In the genomic region with DNA sequence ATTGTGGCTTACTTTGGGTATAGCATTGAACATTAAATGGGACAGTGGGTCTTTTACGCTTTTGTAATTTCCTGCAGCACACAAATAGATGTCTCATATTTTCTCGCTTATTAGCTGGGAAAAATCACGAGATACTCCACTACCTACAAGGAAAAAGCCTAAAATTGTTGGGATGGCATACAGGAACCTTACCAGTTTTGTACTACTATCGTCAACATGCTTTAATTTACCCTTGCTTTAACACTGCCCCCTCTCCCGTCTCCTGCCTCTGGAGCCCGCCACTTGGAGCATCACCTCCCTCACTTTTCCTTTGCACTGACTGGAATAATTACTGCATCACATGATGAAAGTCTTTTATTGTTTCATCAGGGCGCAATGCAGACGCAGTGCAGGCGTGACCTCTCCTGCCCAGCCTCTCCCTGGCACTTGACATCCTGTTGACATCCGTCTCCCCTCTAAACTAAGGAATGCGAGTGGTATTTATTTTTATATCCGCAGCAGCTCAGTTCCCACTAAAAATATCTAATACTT, we compare ENCODE assay signal across 8 cellular contexts. TPM values are rescaled to one million over a fixed set of nuclear protein-coding genes. Genes with fewer than 3 reads are reported as not detected.
A peak's percentile ranks its signal among the peaks of the same experiment; 100 is the strongest.
DNase-seq lines count a peak whose midpoint lies in the region; ATAC-seq lines count a peak whose summit lies in the region.

No MANE protein-coding gene starts in this region.

- H3K27me3 ChIP-seq in ACC112 (ENCODE audit: insufficient read depth, low read length) (no peaks in the 10 kb centered on the region), GM23248 (replicated peaks; ENCODE audit: insufficient read depth) (no peaks in the 10 kb centered on the region), mucosa of rectum (ENCODE audit: control insufficient read depth in 2 of 2, insufficient read depth in 2 of 2, low read length in 2 of 2) (no peaks in the 10 kb centered on the region)

- H4K20me1 ChIP-seq in GM23248 (ENCODE audit: insufficient read depth), result peaks cover 7% of the 10 kb centered on the region

- H3K27ac ChIP-seq in ACC112 (ENCODE audit: low read depth, low read length) (peak overlapping the region; percentile 95), GM23248 (peak overlapping the region; percentile 100), mucosa of rectum (ENCODE audit: low read depth in 2 of 2, low read length in 2 of 2) (peak overlapping the region; percentile 99 to 100)

- DNase-seq in GM23248, result peak; percentile 83
- peak; percentile 84 for DNase-seq in NCI-H345 (lab: John Stamatoyannopoulos, UW)
- DNase-seq in activated T-cell treated with anti-CD3 and anti-CD28 coated beads for 4 hours, result peak; percentile 4
- DNase-seq in fibroblast of gingiva (ENCODE audit: low read depth), result peak; percentile 84
- DNase-seq in superior temporal gyrus (ENCODE audit: extremely low spot score), result peak; percentile 87

- H3K4me3 ChIP-seq in ACC112 (ENCODE audit: low read depth, low read length) (peak overlapping the region; percentile 99), GM23248 (peak overlapping the region; percentile 84), mucosa of rectum (ENCODE audit: low read length in 2 of 2) (peak overlapping the region; percentile 81 to 96)

- WGBS in GM23248 (ENCODE audit: low coverage in 1 of 2, low lambda C conversion rate in 2 of 2, missing lambda C conversion rate in 2 of 2), 2 experiments, result 3 to 5% methylated on average over 12 of the region's 12 CpGs

- H3K36me3 ChIP-seq in ACC112 (ENCODE audit: insufficient read depth, low read length) (peaks cover 10% of the 10 kb centered on the region; the same call in 1 of the 2 replicates), GM23248 (ENCODE audit: low read depth) (peaks cover 13% of the 10 kb centered on the region), mucosa of rectum (ENCODE audit: control insufficient read depth in 2 of 2, insufficient read depth in 2 of 2, low read length in 2 of 2) (peaks cover 7 to 10% of the 10 kb centered on the region in 2 donors)

- peak overlapping the region; percentile 99 for H3K9ac ChIP-seq in GM23248
- peak overlapping the region; percentile 89 to 96 for H3K9ac ChIP-seq in mucosa of rectum (ENCODE audit: low read depth in 1 of 2, low read length in 2 of 2)

- peaks cover 35% of the 10 kb centered on the region for H3K79me2 ChIP-seq in ACC112 (ENCODE audit: control insufficient read depth, insufficient read depth, low read length, unreplicated experiment)
- H3K79me2 ChIP-seq in GM23248 (ENCODE audit: insufficient read depth), result peaks cover 39% of the 10 kb centered on the region

- H3K4me1 ChIP-seq in ACC112 (ENCODE audit: control insufficient read depth, insufficient read depth, low read length, unreplicated experiment) (peaks cover 5% of the 10 kb centered on the region), GM23248 (ENCODE audit: insufficient read depth) (peaks cover 17% of the 10 kb centered on the region), mucosa of rectum (ENCODE audit: control insufficient read depth in 2 of 2, insufficient read depth in 2 of 2, low read length in 2 of 2) (peaks cover 16 to 17% of the 10 kb centered on the region in 2 donors)

- H3F3A ChIP-seq in GM23248 (ENCODE audit: insufficient read depth), result peaks cover 13% of the 10 kb centered on the region

- H3K9me3 ChIP-seq in GM23248 (ENCODE audit: low read depth), result no peaks in the 10 kb centered on the region
- no peaks in the 10 kb centered on the region for H3K9me3 ChIP-seq in mucosa of rectum (ENCODE audit: control insufficient read depth in 2 of 2, low read length in 2 of 2)

- no peaks in the 10 kb centered on the region for H3K9me2 ChIP-seq in GM23248 (ENCODE audit: insufficient read depth)

- H3K4me2 ChIP-seq in GM23248 (ENCODE audit: unreplicated experiment), result peak overlapping the region; percentile 93

- in situ Hi-C loops in GM23248 (cut with MboI), result no loop called here

- no peak for ATAC-seq in GM19397 (IDR thresholded peaks at IDR 0.05; ENCODE audit: unreplicated experiment)

- H2AFZ ChIP-seq in ACC112 (ENCODE audit: low read length, unreplicated experiment) (peak overlapping the region; percentile 57), GM23248 (peak overlapping the region; percentile 73)

RNA-seq across cellular contexts. Expression of gene FNBP4, which starts 1.0 kb away (rescaled TPM):
- total RNA-seq in GM23248 (2014; rRNA removed; shearing (Covaris generic)), result 33.1 and 42.6 TPM in 2 replicates
- 29.0 and 34.3 TPM in 2 replicates for polyA plus RNA-seq in GM23248 (2016; fragmentation: Nextera tagmentation; extraction: Ambion mirVana)

RNA-seq across cellular contexts. Expression of gene AGBL2, which starts 53.0 kb away (rescaled TPM):
- total RNA-seq in GM23248 (2014; rRNA removed; shearing (Covaris generic)), result 0.63 and 2.7 TPM in 2 replicates
- polyA plus RNA-seq in GM23248 (2016; fragmentation: Nextera tagmentation; extraction: Ambion mirVana), result 0.35 and 0.51 TPM in 2 replicates

Comparison
In these comparisons a context has a peak if more than half of its experiments do, and no peak if none do; other contexts are left out.
1. DNase-seq: peak in every context shown above with its lines; median percentile 87 in superior temporal gyrus; 84 in NCI-H345; 84 in fibroblast of gingiva; 83 in GM23248; 4 in activated T-cell treated with anti-CD3 and anti-CD28 coated beads for 4 hours.